In genomic region chr19:39870171-39870971, GRCh38 we compare ENCODE assay signal across 13 cellular contexts. TPM values are rescaled to one million over a fixed set of nuclear protein-coding genes. Genes with fewer than 3 reads are reported as not detected.
DNase-seq lines count a peak whose midpoint lies in the region; ATAC-seq, FAIRE-seq and TF ChIP-seq lines count a peak whose summit lies in the region.
"Had no signal": no experiment of that assay in that cellular context is flagged by ENCODE, and none has a peak within 500 bp of the region (broad histone marks: within the 10 kb centered on the region; RNA-seq: fewer than 3 reads in every experiment).

No MANE protein-coding gene starts in this region.

- H3K36me3 Mint-ChIP-seq in WTC11 = no peaks in the 10 kb centered on the region

- H3K4me3 ChIP-seq in HEK293 (ENCODE audit: low read depth, low read length) = no peak overlapping the region
- no peak overlapping the region for H3K4me3 ChIP-seq in small intestine (ENCODE audit: low read depth in 1 of 2, low read length in 2 of 2)

- H3K27ac ChIP-seq in HEK293 (ENCODE audit: extremely low read depth, low read depth, low read length) (no peak overlapping the region), small intestine (ENCODE audit: low read depth in 1 of 2, low read length in 1 of 2) (no peak overlapping the region)

- WGBS in small intestine, 3 donors = 37 to 53% (median 49%) methylated on average over 16 of the region's 16 CpGs

- peak overlapping the region; percentile 41 for H3K4me3 Mint-ChIP-seq in WTC11
- H3K4me3 Mint-ChIP-seq: dendritic cell treated with granulocyte-macrophage colony-stimulating factor and Interleukin-4, amounts not matched to agents 40 ng/mL and 50 ng/mL, for 4 days; natural killer cell had no signal

- H3K4me1 Mint-ChIP-seq in WTC11 = peaks cover 8% of the 10 kb centered on the region

- ATAC-seq in WTC11 = peak; percentile 99
- no peak for ATAC-seq in GM19324 (IDR thresholded peaks at IDR 0.05; ENCODE audit: low FRiP score, unreplicated experiment)
- no peak for ATAC-seq in GM19455 (IDR thresholded peaks at IDR 0.05; ENCODE audit: unreplicated experiment)
- ATAC-seq: left ventricle myocardium superior, natural killer cell had no signal

- H3K9me3 ChIP-seq in HEK293 (ENCODE audit: control insufficient read depth, insufficient read depth, low read depth, low read length) = no peaks in the 10 kb centered on the region
- H3K9me3 ChIP-seq in small intestine (ENCODE audit: control insufficient read depth, low read depth) = no peaks in the 10 kb centered on the region

- DNase-seq in COLO668 (lab: John Stamatoyannopoulos, UW; ENCODE audit: unreplicated experiment) (peak; percentile 92), NCI-H2171 (lab: John Stamatoyannopoulos, UW) (peak; percentile 77), WTC11 (ENCODE audit: low spot score) (peak; percentile 85), AG08396 (ENCODE audit: low spot score) (no peak), small intestine (no peak)
- DNase-seq: activated gamma-delta T cell, AML-193, left ventricle myocardium superior, natural killer cell had no signal

- no peaks in the 10 kb centered on the region for H3K27me3 ChIP-seq in small intestine (ENCODE audit: control insufficient read depth in 2 of 2, insufficient read depth in 2 of 2, low read length in 2 of 2)

- CTCF ChIA-PET in HEK293 (lab: Yijun Ruan, JAX) (interaction anchor here (2.8 kb wide), 1 partner anchor 26 kb away, joined by 13 read pairs; no protein-coding TSS in a partner anchor), WTC11 (lab: Charles Lee) (interaction anchor here (0.7 to 1.9 kb wide), 2 partner anchors 11 to 100 kb away, joined by 3 to 8 read pairs; partner anchors contain the start of gene PSMC4)

- H3K4me1 ChIP-seq in HEK293 (ENCODE audit: control insufficient read depth, insufficient read depth, low read length) (peaks cover 6% of the 10 kb centered on the region), small intestine (ENCODE audit: control insufficient read depth in 2 of 2, insufficient read depth in 1 of 2, low read depth in 1 of 2, low read length in 1 of 2) (no peaks in the 10 kb centered on the region)

- H3K27me3 Mint-ChIP-seq in WTC11 (ENCODE audit: low read depth) = peaks cover 9% of the 10 kb centered on the region

- POLR2A ChIA-PET in HEK293 (lab: Yijun Ruan, JAX) (interaction anchor here (0.7 to 1.5 kb wide), 3 partner anchors 24 to 100 kb away, joined by 3 to 5 read pairs (median 5); partner anchors contain the start of genes FBL and PSMC4), WTC11 (lab: Charles Lee) (no interaction called here)

- no peaks in the 10 kb centered on the region for H3K9me3 Mint-ChIP-seq in WTC11
- H3K9me3 Mint-ChIP-seq: dendritic cell treated with granulocyte-macrophage colony-stimulating factor and Interleukin-4, amounts not matched to agents 40 ng/mL and 50 ng/mL, for 4 days; natural killer cell had no signal

- no peak for TF ChIP-seq CTCF in HEK293 (tag by site-specific recombination; IDR thresholded peaks at IDR 0.05)
- no peak for TF ChIP-seq CTCF in WTC11 (IDR thresholded peaks at IDR 0.05)

- no peak for FAIRE-seq in small intestine (lab: Jason Lieb, UNC)

- H3K27ac Mint-ChIP-seq in WTC11 = no peak overlapping the region; the same call in 1 of the 2 replicates
- H3K27ac Mint-ChIP-seq: dendritic cell treated with granulocyte-macrophage colony-stimulating factor and Interleukin-4, amounts not matched to agents 40 ng/mL and 50 ng/mL, for 4 days; natural killer cell had no signal

- H3K36me3 ChIP-seq in HEK293 (ENCODE audit: control insufficient read depth in 2 of 2, insufficient read depth in 1 of 2, low read length in 2 of 2) (no peaks in the 10 kb centered on the region), small intestine (ENCODE audit: control insufficient read depth in 2 of 2, insufficient read depth in 2 of 2, low read length in 2 of 2) (no peaks in the 10 kb centered on the region)

TF ChIP-seq in HEK293, 187 proteins besides CTCF, POLR2A, EP300 and RAD21 (continues in another document):
- TF ChIP-seq ZNF248 (tag by site-specific recombination; IDR thresholded peaks at IDR 0.05) (no peak), ZNF155 (tag by site-specific recombination; IDR thresholded peaks at IDR 0.05) (no peak), ZNF138 (tag by site-specific recombination; IDR thresholded peaks at IDR 0.05; ENCODE audit: borderline replicate concordance) (no peak), ZNF664 (tag by site-specific recombination; IDR thresholded peaks at IDR 0.05) (no peak), ZNF114 (tag by site-specific recombination; IDR thresholded peaks at IDR 0.05) (no peak), ZNF658 (tag by site-specific recombination; IDR thresholded peaks at IDR 0.05) (no peak), ZNF169 (tag by site-specific recombination; IDR thresholded peaks at IDR 0.05) (no peak), ZNF837 (tag by site-specific recombination; IDR thresholded peaks at IDR 0.05) (no peak), WT1 (tag by site-specific recombination; IDR thresholded peaks at IDR 0.05) (no peak), IKZF3 (tag by site-specific recombination; IDR thresholded peaks at IDR 0.05) (no peak), KLF9 (tag by site-specific recombination; IDR thresholded peaks at IDR 0.05; ENCODE audit: low read depth) (peak; percentile 82), ZSCAN5A (tag by site-specific recombination; IDR thresholded peaks at IDR 0.05) (no peak)
- TF ChIP-seq, protein P1, sequence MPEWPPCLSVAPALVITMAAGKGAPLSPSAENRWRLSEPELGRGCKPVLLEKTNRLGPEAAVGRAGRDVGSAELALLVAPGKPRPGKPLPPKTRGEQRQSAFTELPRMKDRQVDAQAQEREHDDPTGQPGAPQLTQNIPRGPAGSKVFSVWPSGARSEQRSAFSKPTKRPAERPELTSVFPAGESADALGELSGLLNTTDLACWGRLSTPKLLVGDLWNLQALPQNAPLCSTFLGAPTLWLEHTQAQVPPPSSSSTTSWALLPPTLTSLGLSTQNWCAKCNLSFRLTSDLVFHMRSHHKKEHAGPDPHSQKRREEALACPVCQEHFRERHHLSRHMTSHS (tag by site-specific recombination; IDR thresholded peaks at IDR 0.05) = no peak

TF ChIP-seq in WTC11, 78 proteins besides CTCF, POLR2A, EP300 and RAD21:
- TF ChIP-seq NFE2L1 (CRISPR knock-in tag; IDR thresholded peaks at IDR 0.05) (peak; percentile 66; the same call in 1 of the 2 replicates), TEAD4 (CRISPR knock-in tag; IDR thresholded peaks at IDR 0.05) (no peak), FOXP1 (CRISPR knock-in tag; IDR thresholded peaks at IDR 0.05; ENCODE audit: borderline replicate concordance) (no peak), HMGA2 (CRISPR knock-in tag; IDR thresholded peaks at IDR 0.05) (no peak), TCF7 (CRISPR knock-in tag; IDR thresholded peaks at IDR 0.05; ENCODE audit: low read depth) (no peak), ZNF219 (CRISPR knock-in tag; IDR thresholded peaks at IDR 0.05; ENCODE audit: borderline replicate concordance) (no peak), FOXK1 (CRISPR knock-in tag; IDR thresholded peaks at IDR 0.05) (no peak), MAX (CRISPR knock-in tag; IDR thresholded peaks at IDR 0.05) (peak; percentile 86), ZNF138 (CRISPR knock-in tag; conservative IDR thresholded peaks at IDR 0.05) (no peak), ATF1 (CRISPR knock-in tag; IDR thresholded peaks at IDR 0.05) (no peak), SMAD3 (CRISPR knock-in tag; IDR thresholded peaks at IDR 0.05; ENCODE audit: borderline replicate concordance) (no peak)

RNA-seq across cellular contexts. Expression of gene FBL, which starts 24.2 kb away (rescaled TPM):
- 576 to 620 TPM (median 610 TPM) in 3 replicates for total RNA-seq in WTC11 (2021)
- 100 to 1,000 TPM; 109 to 447 (median 177) TPM for polyA plus RNA-seq in small intestine

RNA-seq across cellular contexts. Expression of gene DYRK1B, which starts 36.4 kb away (rescaled TPM):
- 12.2 to 14.0 TPM (median 13.2 TPM) in 3 replicates for total RNA-seq in WTC11 (2021)
- 10 to 100 TPM in 2 of 3 donors, 1 to 10 TPM in 1; 8.6 to 12.1 (median 10.8) TPM for polyA plus RNA-seq in small intestine

Comparison
In these comparisons a context has a peak if more than half of its experiments do, and no peak if none do; other contexts are left out.
1. DNase-seq: peak in COLO668 (single experiment), NCI-H2171 (single experiment) and WTC11 (single experiment); none in AG08396 (single experiment) and small intestine (single experiment).